In genomic region chr1:91400133-91400725, GRCh38 we compare ENCODE assay signal across 1 cellular context.
TF ChIP-seq lines count a peak whose summit lies in the region.

No MANE protein-coding gene starts in this region.

TF ChIP-seq in A549, 52 proteins besides CTCF, POLR2A, EP300 and RAD21 (continued from another document):
- TF ChIP-seq MAFK (IDR thresholded peaks at IDR 0.05; ENCODE audit: partially characterized antibody) (no peak), ELK1 (IDR thresholded peaks at IDR 0.05; ENCODE audit: low read depth, low read length) (no peak), MYC (IDR thresholded peaks at IDR 0.05; ENCODE audit: borderline replicate concordance, low read length) (no peak), GATA3 (IDR thresholded peaks at IDR 0.05; ENCODE audit: borderline replicate concordance) (no peak), BCL3 (IDR thresholded peaks at IDR 0.05) (no peak), CHD2 (IDR thresholded peaks at IDR 0.05; ENCODE audit: low read length, partially characterized antibody) (no peak), HES2 (IDR thresholded peaks at IDR 0.05) (no peak)
